28 cellular contexts compared by ENCODE assay signal in the genomic region with DNA sequence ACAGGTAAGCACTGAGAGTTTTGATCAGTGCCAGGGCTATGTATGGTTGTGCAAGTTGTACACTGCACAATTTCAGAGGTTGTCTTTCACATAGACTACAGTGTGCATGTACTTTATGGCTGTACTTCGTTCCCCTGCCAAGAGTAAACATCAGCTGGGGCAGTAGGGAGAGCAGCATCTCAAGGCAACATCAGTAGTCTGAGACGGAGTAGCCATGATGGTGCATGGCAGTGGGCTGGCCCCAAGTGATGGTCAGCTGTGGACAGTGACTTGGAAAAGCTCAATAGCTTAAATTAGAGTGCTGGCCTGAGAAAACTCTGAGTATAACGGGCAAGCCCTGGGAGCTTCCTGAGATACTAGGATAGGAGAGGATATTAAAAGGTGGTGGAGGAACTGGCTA.
"Had no signal": no experiment of that assay in that cellular context is flagged by ENCODE, and none has a peak within 500 bp of the region (broad histone marks: within the 10 kb centered on the region; RNA-seq: fewer than 3 reads in every experiment).

No MANE protein-coding gene starts in this region.

- ATAC-seq: stimulated activated effector memory CD8-positive, alpha-beta T cell treated with anti-CD3 and anti-CD28 coated beads, Interleukin-12 subunit alpha, Interleukin-12 subunit beta, amount 100 ng/mL, for 72 hours; stimulated activated memory B cell treated with anti-CD40 and anti-IgM and Interleukin-4, amounts not matched to agents 10 μg/mL and 1 μg/mL and 100 μg/mL, for 72 hours; stimulated activated naive B cell treated with anti-CD40 and anti-IgM and Interleukin-4, amounts not matched to agents 10 μg/mL and 1 μg/mL and 100 μg/mL, for 72 hours; stimulated activated naive CD8-positive, alpha-beta T cell treated with anti-CD3 and anti-CD28 coated beads, Interleukin-15, amount 100 ng/mL, for 72 hours; stimulated activated naive CD8-positive, alpha-beta T cell treated with anti-CD3 and anti-CD28 coated beads, Interleukin-15, Interleukin-2, amounts not matched to agents 100 U/mL and 50 U/mL, for 24 hours; upper lobe of right lung had no signal

- H3K9me3 Mint-ChIP-seq: type B pancreatic cell had no signal

- H3K4me3 Mint-ChIP-seq: stimulated activated effector memory CD8-positive, alpha-beta T cell treated with anti-CD3 and anti-CD28 coated beads, Interleukin-12 subunit alpha, Interleukin-12 subunit beta, amount 100 ng/mL, for 72 hours; stimulated activated memory B cell treated with anti-CD40 and anti-IgM and Interleukin-4, amounts not matched to agents 10 μg/mL and 1 μg/mL and 100 μg/mL, for 72 hours; stimulated activated naive B cell treated with anti-CD40 and anti-IgM and Interleukin-4, amounts not matched to agents 10 μg/mL and 1 μg/mL and 100 μg/mL, for 72 hours; stimulated activated naive CD8-positive, alpha-beta T cell treated with anti-CD3 and anti-CD28 coated beads, Interleukin-15, amount 100 ng/mL, for 72 hours; stimulated activated naive CD8-positive, alpha-beta T cell treated with anti-CD3 and anti-CD28 coated beads, Interleukin-15, Interleukin-2, amounts not matched to agents 100 ng/mL and 50 ng/mL, for 24 hours; type B pancreatic cell had no signal

- H3K27me3 ChIP-seq: stomach, suprapubic skin, testis, thyroid gland, tibial artery, tibial nerve, transverse colon, upper lobe of left lung, upper lobe of right lung, uterus, vagina had no signal

- DNase-seq: stimulated activated CD4-positive, alpha-beta T cell treated with anti-CD3 and anti-CD28 coated beads, Interleukin-2, amount 100 ng/mL, for 48 hours; stimulated activated CD4-positive, alpha-beta T cell treated with anti-CD3 and anti-CD28 coated beads, Interleukin-4, amount 100 ng/mL, for 1 hour; stimulated activated CD4-positive, alpha-beta T cell treated with anti-CD3 and anti-CD28 coated beads, Interleukin-4, amount 100 ng/mL, for 24 hours; stimulated activated CD4-positive, alpha-beta T cell treated with anti-CD3 and anti-CD28 coated beads, Interleukin-4, amount 100 ng/mL, for 4 hours; stimulated activated CD8-positive, alpha-beta memory T cell treated with anti-CD3 and anti-CD28 coated beads, Interleukin-4, amount 100 ng/mL, for 48 hours; stimulated activated naive B cell treated with anti-CD40 and anti-IgM and Interleukin-4, amounts not matched to agents 10 μg/mL and 1 μg/mL and 100 μg/mL, for 72 hours; stimulated activated naive CD4-positive, alpha-beta T cell; stimulated activated naive CD4-positive, alpha-beta T cell treated with Interleukin-2 at 50 U/mL for 16 hours; stimulated activated naive CD8-positive, alpha-beta T cell treated with anti-CD3 and anti-CD28 coated beads, Interleukin-15, amount 100 ng/mL, for 72 hours; stimulated activated naive CD8-positive, alpha-beta T cell treated with anti-CD3 and anti-CD28 coated beads, Interleukin-15, Interleukin-2, amounts not matched to agents 100 U/mL and 50 U/mL, for 24 hours; stomach; substantia nigra; testis; thyroid gland; tibial artery; transverse colon; trophoblast cell; upper lobe of left lung; upper lobe of right lung; uterus had no signal

- H3K9me3 ChIP-seq: stomach, suprapubic skin, testis, thoracic aorta, thyroid gland, tibial artery, tibial nerve, transverse colon, upper lobe of left lung, upper lobe of right lung, uterus, vagina had no signal

- H3K4me1 ChIP-seq: stomach, testis, thyroid gland, tibial artery, transverse colon, upper lobe of left lung, upper lobe of right lung, uterus, vagina had no signal

- H3K4me1 Mint-ChIP-seq: stimulated activated effector memory CD8-positive, alpha-beta T cell treated with anti-CD3 and anti-CD28 coated beads, Interleukin-12 subunit alpha, Interleukin-12 subunit beta, amount 100 ng/mL, for 72 hours; stimulated activated memory B cell treated with anti-CD40 and anti-IgM and Interleukin-4, amounts not matched to agents 10 μg/mL and 1 μg/mL and 100 μg/mL, for 72 hours; stimulated activated naive B cell treated with anti-CD40 and anti-IgM and Interleukin-4, amounts not matched to agents 10 μg/mL and 1 μg/mL and 100 μg/mL, for 72 hours; stimulated activated naive CD8-positive, alpha-beta T cell treated with anti-CD3 and anti-CD28 coated beads, Interleukin-15, amount 100 ng/mL, for 72 hours had no signal

- H3K4me3 ChIP-seq: stomach, suprapubic skin, testis, thoracic aorta, thyroid gland, tibial artery, tibial nerve, transverse colon, upper lobe of left lung, upper lobe of right lung, uterus, vagina had no signal

- H3K27ac Mint-ChIP-seq: stimulated activated effector memory CD8-positive, alpha-beta T cell treated with anti-CD3 and anti-CD28 coated beads, Interleukin-12 subunit alpha, Interleukin-12 subunit beta, amount 100 ng/mL, for 72 hours; stimulated activated memory B cell treated with anti-CD40 and anti-IgM and Interleukin-4, amounts not matched to agents 10 μg/mL and 1 μg/mL and 100 μg/mL, for 72 hours; stimulated activated naive B cell treated with anti-CD40 and anti-IgM and Interleukin-4, amounts not matched to agents 10 μg/mL and 1 μg/mL and 100 μg/mL, for 72 hours; stimulated activated naive CD8-positive, alpha-beta T cell treated with anti-CD3 and anti-CD28 coated beads, Interleukin-15, amount 100 ng/mL, for 72 hours; stimulated activated naive CD8-positive, alpha-beta T cell treated with anti-CD3 and anti-CD28 coated beads, Interleukin-15, Interleukin-2, amounts not matched to agents 100 ng/mL and 50 ng/mL, for 24 hours; type B pancreatic cell had no signal

- H3K36me3 Mint-ChIP-seq: stimulated activated effector memory CD8-positive, alpha-beta T cell treated with anti-CD3 and anti-CD28 coated beads, Interleukin-12 subunit alpha, Interleukin-12 subunit beta, amount 100 ng/mL, for 72 hours; stimulated activated memory B cell treated with anti-CD40 and anti-IgM and Interleukin-4, amounts not matched to agents 10 μg/mL and 1 μg/mL and 100 μg/mL, for 72 hours; stimulated activated naive B cell treated with anti-CD40 and anti-IgM and Interleukin-4, amounts not matched to agents 10 μg/mL and 1 μg/mL and 100 μg/mL, for 72 hours had no signal

- H3K36me3 ChIP-seq: stomach, suprapubic skin, thoracic aorta, thyroid gland, tibial artery, tibial nerve, transverse colon, upper lobe of left lung, upper lobe of right lung, uterus, vagina had no signal

- H3K27ac ChIP-seq: stomach, suprapubic skin, testis, thoracic aorta, thyroid gland, tibial artery, tibial nerve, transverse colon, upper lobe of left lung, upper lobe of right lung, uterus, vagina had no signal

- H3K27me3 Mint-ChIP-seq: stimulated activated memory B cell treated with anti-CD40 and anti-IgM and Interleukin-4, amounts not matched to agents 10 μg/mL and 1 μg/mL and 100 μg/mL, for 72 hours; stimulated activated naive B cell treated with anti-CD40 and anti-IgM and Interleukin-4, amounts not matched to agents 10 μg/mL and 1 μg/mL and 100 μg/mL, for 72 hours; stimulated activated naive CD8-positive, alpha-beta T cell treated with anti-CD3 and anti-CD28 coated beads, Interleukin-15, amount 100 ng/mL, for 72 hours; stimulated activated naive CD8-positive, alpha-beta T cell treated with anti-CD3 and anti-CD28 coated beads, Interleukin-15, Interleukin-2, amounts not matched to agents 100 ng/mL and 50 ng/mL, for 24 hours; type B pancreatic cell had no signal
